Comparison of ENCODE assay signal across 15 cellular contexts in the genomic region with DNA sequence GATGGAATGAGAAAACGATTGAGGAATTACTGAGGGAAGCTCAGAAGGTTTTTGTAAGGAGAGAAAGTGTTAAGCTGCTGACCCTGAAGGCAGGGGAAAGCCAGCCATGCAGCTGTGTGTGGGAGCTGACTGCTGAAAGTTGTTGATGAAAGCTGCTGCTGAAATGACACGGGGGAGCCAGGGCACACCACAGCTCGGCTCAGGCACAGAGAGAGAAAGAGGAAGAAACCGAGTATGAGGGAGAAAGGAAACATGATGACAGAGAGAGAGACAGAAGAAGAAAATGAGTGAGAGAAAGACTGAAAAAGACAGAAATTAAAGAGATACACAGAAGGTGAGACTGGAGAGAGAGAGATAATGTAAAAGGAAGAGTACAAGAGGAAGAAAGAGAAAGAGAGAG.
DNase-seq lines count a peak whose midpoint lies in the region; ATAC-seq, FAIRE-seq and TF ChIP-seq lines count a peak whose summit lies in the region.
"Had no signal": no experiment of that assay in that cellular context is flagged by ENCODE, and none has a peak within 500 bp of the region (broad histone marks: within the 10 kb centered on the region; RNA-seq: fewer than 3 reads in every experiment).

No MANE protein-coding gene starts in this region.

- no peak for TF ChIP-seq POLR2A in erythroblast (IDR thresholded peaks at IDR 0.05; ENCODE audit: low read length)

- no peaks in the 10 kb centered on the region for H3K9me3 ChIP-seq in OCI-LY3 (ENCODE audit: insufficient read depth, low read length)
- no peaks in the 10 kb centered on the region for H3K9me3 ChIP-seq in small intestine (ENCODE audit: control insufficient read depth, low read depth)
- H3K9me3 ChIP-seq: pancreas had no signal

- H3K36me3 ChIP-seq in OCI-LY3 (replicated peaks; ENCODE audit: low read depth, low read length) (no peaks in the 10 kb centered on the region), small intestine (ENCODE audit: control insufficient read depth in 2 of 2, insufficient read depth in 2 of 2, low read length in 2 of 2) (no peaks in the 10 kb centered on the region)
- H3K36me3 ChIP-seq: pancreas had no signal

- DNase-seq in medulla oblongata (ENCODE audit: extremely low spot score) = peak; percentile 5
- DNase-seq in erythroblast (lab: John Stamatoyannopoulos, UW) = no peak
- DNase-seq in small intestine = no peak
- DNase-seq in middle frontal gyrus (ENCODE audit: extremely low spot score, low spot score) = no peak
- DNase-seq in left lobe of liver (ENCODE audit: low spot score) = no peak
- DNase-seq: activated CD4-positive, alpha-beta T cell treated with anti-CD3 and anti-CD28 coated beads, Interleukin-2, amount 50 U/mL, for 4 hours; activated naive CD4-positive, alpha-beta T cell; foreskin keratinocyte; left colon; NCI-H1417 treated with DMSO at 0.1 percent for 48 hours; pancreas had no signal

- H2AFZ ChIP-seq in OCI-LY3 (ENCODE audit: low read depth, low read length) = no peak overlapping the region

- peak overlapping the region; percentile 28; the same call in 1 of the 2 replicates for H3K4me2 ChIP-seq in OCI-LY3 (ENCODE audit: low read length)

- H3K79me2 ChIP-seq in OCI-LY3 (ENCODE audit: low read length) = no peaks in the 10 kb centered on the region

- no peak overlapping the region for H3K4me3 ChIP-seq in OCI-LY3 (ENCODE audit: low read length)
- H3K4me3 ChIP-seq in small intestine (ENCODE audit: low read depth in 1 of 2, low read length in 2 of 2) = no peak overlapping the region
- H3K4me3 ChIP-seq: pancreas had no signal

- ATAC-seq in GM18499 (IDR thresholded peaks at IDR 0.05; ENCODE audit: insufficient read depth, unreplicated experiment) (peak; percentile 47), HG02610 (IDR thresholded peaks at IDR 0.05; ENCODE audit: unreplicated experiment) (peak; percentile 40), left lobe of liver (no peak)
- ATAC-seq: foreskin keratinocyte, left colon, pancreas had no signal

- no peak for FAIRE-seq in small intestine (lab: Jason Lieb, UNC)
- FAIRE-seq: colon, pancreas had no signal

- H3K27ac ChIP-seq in OCI-LY3 (ENCODE audit: low read length) = no peak overlapping the region
- H3K27ac ChIP-seq in small intestine (ENCODE audit: low read depth in 1 of 2, low read length in 1 of 2) = no peak overlapping the region
- H3K27ac ChIP-seq: foreskin keratinocyte, pancreas had no signal

- H4K20me1 ChIP-seq in OCI-LY3 (ENCODE audit: insufficient read depth, low read length) = no peaks in the 10 kb centered on the region

- H3K9ac ChIP-seq in OCI-LY3 (ENCODE audit: low read length) = no peak overlapping the region

- H3K4me1 ChIP-seq in OCI-LY3 (ENCODE audit: low read length) (peaks cover 7% of the 10 kb centered on the region; the same call in 1 of the 2 replicates), small intestine (ENCODE audit: control insufficient read depth in 2 of 2, insufficient read depth in 1 of 2, low read depth in 1 of 2, low read length in 1 of 2) (no peaks in the 10 kb centered on the region)
- H3K4me1 ChIP-seq: foreskin keratinocyte, pancreas had no signal

- no peak for TF ChIP-seq CTCF in OCI-LY3 (IDR thresholded peaks at IDR 0.05; ENCODE audit: low read depth, low read length)

- WGBS in small intestine, 3 donors = 21 to 32% (median 29%) methylated on average over 4 of the region's 4 CpGs

- H3K27me3 ChIP-seq in OCI-LY3 (ENCODE audit: low read depth, low read length) (no peaks in the 10 kb centered on the region), small intestine (ENCODE audit: control insufficient read depth in 2 of 2, insufficient read depth in 2 of 2, low read length in 2 of 2) (no peaks in the 10 kb centered on the region)
- H3K27me3 ChIP-seq: foreskin keratinocyte, pancreas had no signal
